In the genomic region with DNA sequence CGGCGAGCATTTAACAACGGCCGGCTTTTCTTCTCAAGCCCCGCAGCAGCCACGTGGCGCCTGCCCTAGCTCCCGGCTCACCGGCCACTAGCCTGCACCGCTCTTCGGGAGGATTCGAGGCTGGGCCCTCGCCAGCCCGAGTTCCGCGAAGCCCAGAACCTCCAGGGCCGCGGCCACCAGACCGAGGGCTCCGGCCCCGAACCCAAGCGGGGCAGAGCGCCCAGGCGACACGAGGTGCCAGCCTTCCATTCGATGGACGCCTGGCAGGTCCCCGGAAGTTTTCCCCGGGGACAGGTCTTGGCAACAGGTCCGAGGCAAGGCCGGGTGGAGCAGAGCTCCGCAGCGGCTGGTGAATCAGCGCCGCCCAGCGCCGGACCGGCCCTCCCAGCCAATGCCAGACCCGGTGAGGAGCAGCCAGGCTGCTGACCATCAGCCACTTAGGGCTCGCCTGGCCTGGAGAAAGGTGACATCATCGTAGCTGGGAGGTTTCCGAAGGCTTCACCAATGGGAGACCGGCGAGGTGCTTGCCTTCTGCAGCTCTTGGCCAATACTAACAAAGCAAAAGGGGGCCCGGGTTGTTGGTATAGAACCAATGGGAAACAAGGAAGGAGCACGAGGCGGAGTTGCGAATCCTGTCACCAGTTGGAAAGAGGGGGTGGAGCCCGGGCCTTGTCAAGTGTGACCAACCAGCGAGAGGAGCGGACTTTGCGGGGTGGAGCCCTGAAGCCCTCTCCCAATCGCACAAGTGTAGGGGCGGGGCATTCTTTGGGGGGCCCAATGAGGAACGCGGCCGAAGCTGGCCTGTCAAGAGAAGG, we compare ENCODE assay signal across 1 cellular context.
TF ChIP-seq lines count a peak whose summit lies in the region.

No MANE protein-coding gene starts in this region.

TF ChIP-seq in H1, 55 proteins besides CTCF, POLR2A, EP300 and RAD21 (continues in another document):
- no peak for TF ChIP-seq KDM1A (IDR thresholded peaks at IDR 0.05; ENCODE audit: borderline replicate concordance, low read length)
- TF ChIP-seq EGR1 (IDR thresholded peaks at IDR 0.05; ENCODE audit: borderline replicate concordance, low read depth, low read length) = no peak
- no peak for TF ChIP-seq RNF2 (IDR thresholded peaks at IDR 0.05; ENCODE audit: borderline replicate concordance, low read depth, low read length, missing control alignments, poor library complexity, severe bottlenecking)
- TF ChIP-seq, protein P1, sequence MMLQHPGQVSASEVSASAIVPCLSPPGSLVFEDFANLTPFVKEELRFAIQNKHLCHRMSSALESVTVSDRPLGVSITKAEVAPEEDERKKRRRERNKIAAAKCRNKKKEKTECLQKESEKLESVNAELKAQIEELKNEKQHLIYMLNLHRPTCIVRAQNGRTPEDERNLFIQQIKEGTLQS (IDR thresholded peaks at IDR 0.05; ENCODE audit: insufficient read depth, low read depth, low read length) = 0 out of 2 replicates have a peak, but pooled peaks have one; percentile 18
- 0 out of 2 replicates have a peak, but pooled peaks have one; percentile 54 for TF ChIP-seq GABPA (IDR thresholded peaks at IDR 0.05; ENCODE audit: borderline replicate concordance, insufficient read depth, low read length)
- peak; percentile 67; the same call in 1 of the 2 replicates for TF ChIP-seq YY1 (IDR thresholded peaks at IDR 0.05; ENCODE audit: low read depth, low read length)
- peak; percentile 61 for TF ChIP-seq ASH2L (IDR thresholded peaks at IDR 0.05; ENCODE audit: low read length)
- peak; percentile 94 for TF ChIP-seq RFX5 (IDR thresholded peaks at IDR 0.05; ENCODE audit: borderline replicate concordance, low read depth, low read length)
- TF ChIP-seq CHD1 (IDR thresholded peaks at IDR 0.05; ENCODE audit: low read depth, low read length) = no peak
- no peak for TF ChIP-seq CBX8 (IDR thresholded peaks at IDR 0.05; ENCODE audit: borderline replicate concordance, low read depth, low read length)
- no peak for TF ChIP-seq RXRA (IDR thresholded peaks at IDR 0.05; ENCODE audit: insufficient read depth, low read depth, low read length)
- no peak for TF ChIP-seq ZNF274 (IDR thresholded peaks at IDR 0.05; ENCODE audit: borderline replicate concordance, extremely low read depth, low read length)
- no peak for TF ChIP-seq EZH2 (IDR thresholded peaks at IDR 0.05; ENCODE audit: low read depth, low read length, severe bottlenecking)
- TF ChIP-seq, protein P2, sequence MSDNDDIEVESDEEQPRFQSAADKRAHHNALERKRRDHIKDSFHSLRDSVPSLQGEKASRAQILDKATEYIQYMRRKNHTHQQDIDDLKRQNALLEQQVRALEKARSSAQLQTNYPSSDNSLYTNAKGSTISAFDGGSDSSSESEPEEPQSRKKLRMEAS (IDR thresholded peaks at IDR 0.05) = peak; percentile 93
- TF ChIP-seq RBBP5 (IDR thresholded peaks at IDR 0.05; ENCODE audit: borderline replicate concordance, low read depth, low read length) = no peak; the same call in 1 of the 2 replicates
- peak; percentile 44; the same call in 1 of the 2 replicates for TF ChIP-seq CEBPB (IDR thresholded peaks at IDR 0.05; ENCODE audit: low read depth, low read length)
- peak; percentile 32 for TF ChIP-seq KDM4A (IDR thresholded peaks at IDR 0.05; ENCODE audit: low read depth, low read length, severe bottlenecking)
- TF ChIP-seq JUND (IDR thresholded peaks at IDR 0.05; ENCODE audit: low read length) = peak; percentile 78
- TF ChIP-seq CTBP2 (IDR thresholded peaks at IDR 0.05; ENCODE audit: borderline replicate concordance, insufficient read depth, insufficient read length, low read length) = no peak
- no peak; the same call in 1 of the 2 replicates for TF ChIP-seq SP4 (IDR thresholded peaks at IDR 0.05; ENCODE audit: low read length)
- TF ChIP-seq TCF12 (IDR thresholded peaks at IDR 0.05; ENCODE audit: low read depth, low read length) = no peak
- TF ChIP-seq CBX5 (IDR thresholded peaks at IDR 0.05; ENCODE audit: low read depth, low read length) = no peak
- TF ChIP-seq CREB1 (IDR thresholded peaks at IDR 0.05) = peak; percentile 84
- TF ChIP-seq SUZ12 (IDR thresholded peaks at IDR 0.05; ENCODE audit: low read length) = no peak
- peak; percentile 1 for TF ChIP-seq NANOG (IDR thresholded peaks at IDR 0.05; ENCODE audit: insufficient read depth, low read depth, low read length, poor library complexity, severe bottlenecking)
- 0 out of 2 replicates have a peak, but pooled peaks have one; percentile 4 for TF ChIP-seq MAFK (IDR thresholded peaks at IDR 0.05; ENCODE audit: low read depth, low read length)
- 0 out of 2 replicates have a peak, but pooled peaks have one; percentile 48 for TF ChIP-seq GTF2F1 (IDR thresholded peaks at IDR 0.05; ENCODE audit: borderline replicate concordance, low read depth, low read length)
- no peak for TF ChIP-seq BCL11A (IDR thresholded peaks at IDR 0.05; ENCODE audit: low read depth in 2 of 2, low read length in 2 of 2)
- TF ChIP-seq E2F6 (IDR thresholded peaks at IDR 0.05) = peak; percentile 79
- TF ChIP-seq SIX5 (IDR thresholded peaks at IDR 0.05; ENCODE audit: low read depth, low read length) = no peak
- peak; percentile 98 for TF ChIP-seq POLR2AphosphoS5 (IDR thresholded peaks at IDR 0.05; ENCODE audit: low read depth, low read length)
- no peak for TF ChIP-seq BACH1 (IDR thresholded peaks at IDR 0.05; ENCODE audit: low read length)
- no peak for TF ChIP-seq SIRT6 (IDR thresholded peaks at IDR 0.05; ENCODE audit: low read length)
- no peak for TF ChIP-seq HDAC6 (IDR thresholded peaks at IDR 0.05; ENCODE audit: low read depth, low read length)
- TF ChIP-seq TAF1 (IDR thresholded peaks at IDR 0.05; ENCODE audit: low read depth, low read length) = peak; percentile 95
- TF ChIP-seq SP1 (IDR thresholded peaks at IDR 0.05; ENCODE audit: low read depth, low read length) = peak; percentile 94
- no peak for TF ChIP-seq BRCA1 (IDR thresholded peaks at IDR 0.05; ENCODE audit: low read depth, low read length)
- peak; percentile 73; the same call in 1 of the 2 replicates for TF ChIP-seq CHD2 (IDR thresholded peaks at IDR 0.05; ENCODE audit: low read length)
- peak; percentile 62 to 90; a peak in 2 of 4 replicates for TF ChIP-seq SIN3A (conservative IDR thresholded peaks at IDR 0.05 in 1 of 2, IDR thresholded peaks at IDR 0.05 in 1 of 2; ENCODE audit: low read depth in 1 of 2, low read length in 2 of 2)
- peak; percentile 97 for TF ChIP-seq TAF7 (optimal IDR thresholded peaks at IDR 0.05; ENCODE audit: borderline replicate concordance, low read depth, low read length)
- peak; percentile 93 for TF ChIP-seq TBP (IDR thresholded peaks at IDR 0.05; ENCODE audit: low read depth, low read length)
- TF ChIP-seq SRF (IDR thresholded peaks at IDR 0.05; ENCODE audit: low read depth, low read length) = no peak
- peak; percentile 48 for TF ChIP-seq SP2 (IDR thresholded peaks at IDR 0.05; ENCODE audit: low read length)
- no peak for TF ChIP-seq NRF1 (IDR thresholded peaks at IDR 0.05; ENCODE audit: low read depth, low read length)
- TF ChIP-seq SAP30 (IDR thresholded peaks at IDR 0.05; ENCODE audit: insufficient read depth, insufficient replicate concordance, low read length) = no peak
- TF ChIP-seq, protein P3, sequence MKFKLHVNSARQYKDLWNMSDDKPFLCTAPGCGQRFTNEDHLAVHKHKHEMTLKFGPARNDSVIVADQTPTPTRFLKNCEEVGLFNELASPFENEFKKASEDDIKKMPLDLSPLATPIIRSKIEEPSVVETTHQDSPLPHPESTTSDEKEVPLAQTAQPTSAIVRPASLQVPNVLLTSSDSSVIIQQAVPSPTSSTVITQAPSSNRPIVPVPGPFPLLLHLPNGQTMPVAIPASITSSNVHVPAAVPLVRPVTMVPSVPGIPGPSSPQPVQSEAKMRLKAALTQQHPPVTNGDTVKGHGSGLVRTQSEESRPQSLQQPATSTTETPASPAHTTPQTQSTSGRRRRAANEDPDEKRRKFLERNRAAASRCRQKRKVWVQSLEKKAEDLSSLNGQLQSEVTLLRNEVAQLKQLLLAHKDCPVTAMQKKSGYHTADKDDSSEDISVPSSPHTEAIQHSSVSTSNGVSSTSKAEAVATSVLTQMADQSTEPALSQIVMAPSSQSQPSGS (IDR thresholded peaks at IDR 0.05; ENCODE audit: low read length) = peak; percentile 95
- no peak for TF ChIP-seq HDAC2 (IDR thresholded peaks at IDR 0.05; ENCODE audit: borderline replicate concordance in 1 of 2, low read depth in 2 of 2, low read length in 2 of 2)
- TF ChIP-seq, protein P4, sequence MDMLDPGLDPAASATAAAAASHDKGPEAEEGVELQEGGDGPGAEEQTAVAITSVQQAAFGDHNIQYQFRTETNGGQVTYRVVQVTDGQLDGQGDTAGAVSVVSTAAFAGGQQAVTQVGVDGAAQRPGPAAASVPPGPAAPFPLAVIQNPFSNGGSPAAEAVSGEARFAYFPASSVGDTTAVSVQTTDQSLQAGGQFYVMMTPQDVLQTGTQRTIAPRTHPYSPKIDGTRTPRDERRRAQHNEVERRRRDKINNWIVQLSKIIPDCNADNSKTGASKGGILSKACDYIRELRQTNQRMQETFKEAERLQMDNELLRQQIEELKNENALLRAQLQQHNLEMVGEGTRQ (IDR thresholded peaks at IDR 0.05; ENCODE audit: low read length) = 0 out of 2 replicates have a peak, but pooled peaks have one; percentile 11
- no peak for TF ChIP-seq FOSL1 (IDR thresholded peaks at IDR 0.05; ENCODE audit: insufficient read depth, low read depth, low read length)
- TF ChIP-seq JUN (IDR thresholded peaks at IDR 0.05; ENCODE audit: low read depth, low read length) = 0 out of 2 replicates have a peak, but pooled peaks have one; percentile 52
- TF ChIP-seq CHD7 (IDR thresholded peaks at IDR 0.05; ENCODE audit: insufficient replicate concordance, low read length) = no peak
- peak; percentile 78 for TF ChIP-seq PHF8 (conservative IDR thresholded peaks at IDR 0.05; ENCODE audit: low read depth, low read length)
- TF ChIP-seq TEAD4 (IDR thresholded peaks at IDR 0.05; ENCODE audit: low read depth, low read length) = no peak
